ENCODE assay signal across 22 cellular contexts in the genomic region with DNA sequence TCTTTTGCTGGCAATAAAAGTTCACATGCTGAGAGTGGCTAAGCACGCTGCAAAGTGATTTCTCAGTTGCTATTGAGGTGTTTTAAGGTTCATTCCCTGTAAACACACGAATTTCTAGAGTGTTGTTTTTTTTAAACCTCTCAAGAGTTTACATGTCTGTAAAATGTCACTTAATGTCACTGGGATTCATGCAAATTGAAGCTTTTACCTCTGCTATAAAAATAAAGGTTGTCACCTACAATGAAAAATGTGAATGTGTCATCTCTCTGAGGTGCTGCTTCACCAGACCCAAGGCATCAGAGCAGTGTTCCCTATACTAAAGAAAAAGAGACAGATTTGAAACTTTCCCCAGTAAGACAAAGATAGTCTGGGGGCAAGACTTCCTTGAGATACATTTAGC.
"Had no signal": no experiment of that assay in that cellular context is flagged by ENCODE, and none has a peak within 500 bp of the region (broad histone marks: within the 10 kb centered on the region; RNA-seq: fewer than 3 reads in every experiment).

No MANE protein-coding gene starts in this region.

- H3K4me3 ChIP-seq: colonic mucosa, coronary artery, dorsolateral prefrontal cortex, esophagus muscularis mucosa, esophagus squamous epithelium, gastrocnemius medialis, gastroesophageal sphincter, heart left ventricle, heart right ventricle had no signal

- H3K27me3 ChIP-seq: colonic mucosa, dorsolateral prefrontal cortex, esophagus muscularis mucosa, esophagus squamous epithelium, foreskin keratinocyte, gastrocnemius medialis, gastroesophageal sphincter, heart left ventricle, heart right ventricle had no signal

- H3K9me3 ChIP-seq: colonic mucosa, esophagus muscularis mucosa, esophagus squamous epithelium, gastrocnemius medialis, gastroesophageal sphincter, heart left ventricle, heart right ventricle had no signal

- DNase-seq: colonic mucosa; cortex of kidney; dermis blood vessel endothelial cell; dorsolateral prefrontal cortex; effector CD4-positive, alpha-beta T cell; effector CD8-positive, alpha-beta T cell; effector memory CD4-positive, alpha-beta T cell; effector memory CD8-positive, alpha-beta T cell; endodermal cell; erythroblast; esophagus squamous epithelium; foreskin keratinocyte; foreskin melanocyte; gastrocnemius medialis; glutamatergic neuron; head of caudate nucleus; heart left ventricle; heart right ventricle had no signal

- H3K36me3 ChIP-seq: colonic mucosa, esophagus muscularis mucosa, esophagus squamous epithelium, gastrocnemius medialis, gastroesophageal sphincter, heart left ventricle, heart right ventricle had no signal

- H3K27ac ChIP-seq: colonic mucosa, coronary artery, dorsolateral prefrontal cortex, epithelial cell of prostate, esophagus muscularis mucosa, esophagus squamous epithelium, foreskin keratinocyte, gastrocnemius medialis, gastroesophageal sphincter, heart left ventricle, heart right ventricle had no signal
